In the genomic region with DNA sequence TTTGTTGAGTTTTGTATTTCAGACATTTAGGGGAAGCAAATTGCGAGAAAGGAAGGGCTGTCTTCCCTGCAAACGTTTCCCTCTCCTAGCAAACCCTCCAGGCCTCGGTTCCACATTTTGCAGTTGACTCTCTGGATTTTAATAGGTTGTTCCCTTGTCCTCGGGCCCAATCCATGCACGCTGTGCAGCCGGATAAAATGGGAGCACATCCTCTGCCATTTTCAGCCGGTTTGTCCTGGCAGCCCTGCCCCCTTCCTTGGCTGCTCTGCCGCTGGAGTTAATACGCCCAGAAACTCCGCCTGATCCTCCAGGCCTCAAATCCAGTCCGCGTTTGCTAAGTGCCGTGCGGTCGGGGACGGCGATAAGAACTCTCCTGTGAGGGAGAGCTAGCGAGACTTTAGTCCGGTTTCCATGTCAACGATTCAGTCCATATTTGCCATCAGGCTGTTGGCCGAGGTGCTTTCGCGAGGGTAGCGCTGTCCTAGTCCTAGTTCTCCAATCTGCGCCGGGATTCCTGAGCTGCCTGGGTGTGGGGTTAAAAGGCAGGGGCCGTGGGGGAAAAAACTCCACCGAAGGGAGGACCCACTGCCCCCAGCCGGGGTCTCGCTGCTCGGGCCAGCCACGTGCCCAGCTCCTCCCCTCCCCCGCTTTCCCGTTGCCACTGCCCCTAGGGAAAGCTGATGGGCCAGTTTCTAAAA, we compare ENCODE assay signal across 1 cellular context.
TF ChIP-seq lines count a peak whose summit lies in the region.

No MANE protein-coding gene starts in this region.

TF ChIP-seq in HepG2, 621 proteins besides CTCF, POLR2A, EP300 and RAD21 (continued from another document and continues in another):
- TF ChIP-seq, protein P1, sequence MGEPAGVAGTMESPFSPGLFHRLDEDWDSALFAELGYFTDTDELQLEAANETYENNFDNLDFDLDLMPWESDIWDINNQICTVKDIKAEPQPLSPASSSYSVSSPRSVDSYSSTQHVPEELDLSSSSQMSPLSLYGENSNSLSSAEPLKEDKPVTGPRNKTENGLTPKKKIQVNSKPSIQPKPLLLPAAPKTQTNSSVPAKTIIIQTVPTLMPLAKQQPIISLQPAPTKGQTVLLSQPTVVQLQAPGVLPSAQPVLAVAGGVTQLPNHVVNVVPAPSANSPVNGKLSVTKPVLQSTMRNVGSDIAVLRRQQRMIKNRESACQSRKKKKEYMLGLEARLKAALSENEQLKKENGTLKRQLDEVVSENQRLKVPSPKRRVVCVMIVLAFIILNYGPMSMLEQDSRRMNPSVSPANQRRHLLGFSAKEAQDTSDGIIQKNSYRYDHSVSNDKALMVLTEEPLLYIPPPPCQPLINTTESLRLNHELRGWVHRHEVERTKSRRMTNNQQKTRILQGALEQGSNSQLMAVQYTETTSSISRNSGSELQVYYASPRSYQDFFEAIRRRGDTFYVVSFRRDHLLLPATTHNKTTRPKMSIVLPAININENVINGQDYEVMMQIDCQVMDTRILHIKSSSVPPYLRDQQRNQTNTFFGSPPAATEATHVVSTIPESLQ (CRISPR knock-in tag; conservative IDR thresholded peaks at IDR 0.05), result no peak
- TF ChIP-seq ZNF496 (CRISPR knock-in tag; IDR thresholded peaks at IDR 0.05; ENCODE audit: insufficient replicate concordance), result no peak
- no peak for TF ChIP-seq ELF4 (CRISPR knock-in tag; IDR thresholded peaks at IDR 0.05; ENCODE audit: borderline replicate concordance)
- peak; percentile 24; the same call in 1 of the 2 replicates for TF ChIP-seq RBFOX2 (IDR thresholded peaks at IDR 0.05; ENCODE audit: low read depth, low read length)
- peak; percentile 71 for TF ChIP-seq KAT8 (CRISPR knock-in tag; IDR thresholded peaks at IDR 0.05)
- peak; percentile 78 for TF ChIP-seq GATAD1 (CRISPR knock-in tag; IDR thresholded peaks at IDR 0.05)
- TF ChIP-seq NFE2L2 (IDR thresholded peaks at IDR 0.05; ENCODE audit: low read length), result peak; percentile 28; the same call in 1 of the 2 replicates
- no peak for TF ChIP-seq ZNF251 (CRISPR knock-in tag; IDR thresholded peaks at IDR 0.05)
- TF ChIP-seq, protein P2, sequence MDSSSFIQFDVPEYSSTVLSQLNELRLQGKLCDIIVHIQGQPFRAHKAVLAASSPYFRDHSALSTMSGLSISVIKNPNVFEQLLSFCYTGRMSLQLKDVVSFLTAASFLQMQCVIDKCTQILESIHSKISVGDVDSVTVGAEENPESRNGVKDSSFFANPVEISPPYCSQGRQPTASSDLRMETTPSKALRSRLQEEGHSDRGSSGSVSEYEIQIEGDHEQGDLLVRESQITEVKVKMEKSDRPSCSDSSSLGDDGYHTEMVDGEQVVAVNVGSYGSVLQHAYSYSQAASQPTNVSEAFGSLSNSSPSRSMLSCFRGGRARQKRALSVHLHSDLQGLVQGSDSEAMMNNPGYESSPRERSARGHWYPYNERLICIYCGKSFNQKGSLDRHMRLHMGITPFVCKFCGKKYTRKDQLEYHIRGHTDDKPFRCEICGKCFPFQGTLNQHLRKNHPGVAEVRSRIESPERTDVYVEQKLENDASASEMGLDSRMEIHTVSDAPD (CRISPR knock-in tag; IDR thresholded peaks at IDR 0.05), result 0 out of 2 replicates have a peak, but pooled peaks have one; percentile 42
- 0 out of 2 replicates have a peak, but pooled peaks have one; percentile 37 for TF ChIP-seq ZFP82 (CRISPR knock-in tag; IDR thresholded peaks at IDR 0.05; ENCODE audit: borderline replicate concordance)
- TF ChIP-seq ZNF33B (CRISPR knock-in tag; IDR thresholded peaks at IDR 0.05), result no peak
- TF ChIP-seq ZSCAN20 (CRISPR knock-in tag; IDR thresholded peaks at IDR 0.05; ENCODE audit: borderline replicate concordance), result peak; percentile 36; the same call in 1 of the 2 replicates
- TF ChIP-seq PITX1 (CRISPR knock-in tag; IDR thresholded peaks at IDR 0.05), result peak; percentile 86
- TF ChIP-seq HNF4G (IDR thresholded peaks at IDR 0.05; ENCODE audit: borderline replicate concordance, low read depth, low read length), result peak; percentile 76
- no peak for TF ChIP-seq HNF4G (CRISPR knock-in tag; IDR thresholded peaks at IDR 0.05; ENCODE audit: borderline replicate concordance, low read depth)
- TF ChIP-seq, protein P3, sequence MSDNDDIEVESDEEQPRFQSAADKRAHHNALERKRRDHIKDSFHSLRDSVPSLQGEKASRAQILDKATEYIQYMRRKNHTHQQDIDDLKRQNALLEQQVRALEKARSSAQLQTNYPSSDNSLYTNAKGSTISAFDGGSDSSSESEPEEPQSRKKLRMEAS (IDR thresholded peaks at IDR 0.05), result peak; percentile 95
- TF ChIP-seq CCAR2 (optimal IDR thresholded peaks at IDR 0.05; ENCODE audit: low read depth, low read length), result no peak
- TF ChIP-seq MTA1 (CRISPR knock-in tag; IDR thresholded peaks at IDR 0.05; ENCODE audit: borderline replicate concordance), result no peak
- TF ChIP-seq, protein P4, sequence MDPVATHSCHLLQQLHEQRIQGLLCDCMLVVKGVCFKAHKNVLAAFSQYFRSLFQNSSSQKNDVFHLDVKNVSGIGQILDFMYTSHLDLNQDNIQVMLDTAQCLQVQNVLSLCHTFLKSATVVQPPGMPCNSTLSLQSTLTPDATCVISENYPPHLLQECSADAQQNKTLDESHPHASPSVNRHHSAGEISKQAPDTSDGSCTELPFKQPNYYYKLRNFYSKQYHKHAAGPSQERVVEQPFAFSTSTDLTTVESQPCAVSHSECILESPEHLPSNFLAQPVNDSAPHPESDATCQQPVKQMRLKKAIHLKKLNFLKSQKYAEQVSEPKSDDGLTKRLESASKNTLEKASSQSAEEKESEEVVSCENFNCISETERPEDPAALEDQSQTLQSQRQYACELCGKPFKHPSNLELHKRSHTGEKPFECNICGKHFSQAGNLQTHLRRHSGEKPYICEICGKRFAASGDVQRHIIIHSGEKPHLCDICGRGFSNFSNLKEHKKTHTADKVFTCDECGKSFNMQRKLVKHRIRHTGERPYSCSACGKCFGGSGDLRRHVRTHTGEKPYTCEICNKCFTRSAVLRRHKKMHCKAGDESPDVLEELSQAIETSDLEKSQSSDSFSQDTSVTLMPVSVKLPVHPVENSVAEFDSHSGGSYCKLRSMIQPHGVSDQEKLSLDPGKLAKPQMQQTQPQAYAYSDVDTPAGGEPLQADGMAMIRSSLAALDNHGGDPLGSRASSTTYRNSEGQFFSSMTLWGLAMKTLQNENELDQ (CRISPR knock-in tag; IDR thresholded peaks at IDR 0.05; ENCODE audit: borderline replicate concordance), result no peak
- TF ChIP-seq, protein P5, sequence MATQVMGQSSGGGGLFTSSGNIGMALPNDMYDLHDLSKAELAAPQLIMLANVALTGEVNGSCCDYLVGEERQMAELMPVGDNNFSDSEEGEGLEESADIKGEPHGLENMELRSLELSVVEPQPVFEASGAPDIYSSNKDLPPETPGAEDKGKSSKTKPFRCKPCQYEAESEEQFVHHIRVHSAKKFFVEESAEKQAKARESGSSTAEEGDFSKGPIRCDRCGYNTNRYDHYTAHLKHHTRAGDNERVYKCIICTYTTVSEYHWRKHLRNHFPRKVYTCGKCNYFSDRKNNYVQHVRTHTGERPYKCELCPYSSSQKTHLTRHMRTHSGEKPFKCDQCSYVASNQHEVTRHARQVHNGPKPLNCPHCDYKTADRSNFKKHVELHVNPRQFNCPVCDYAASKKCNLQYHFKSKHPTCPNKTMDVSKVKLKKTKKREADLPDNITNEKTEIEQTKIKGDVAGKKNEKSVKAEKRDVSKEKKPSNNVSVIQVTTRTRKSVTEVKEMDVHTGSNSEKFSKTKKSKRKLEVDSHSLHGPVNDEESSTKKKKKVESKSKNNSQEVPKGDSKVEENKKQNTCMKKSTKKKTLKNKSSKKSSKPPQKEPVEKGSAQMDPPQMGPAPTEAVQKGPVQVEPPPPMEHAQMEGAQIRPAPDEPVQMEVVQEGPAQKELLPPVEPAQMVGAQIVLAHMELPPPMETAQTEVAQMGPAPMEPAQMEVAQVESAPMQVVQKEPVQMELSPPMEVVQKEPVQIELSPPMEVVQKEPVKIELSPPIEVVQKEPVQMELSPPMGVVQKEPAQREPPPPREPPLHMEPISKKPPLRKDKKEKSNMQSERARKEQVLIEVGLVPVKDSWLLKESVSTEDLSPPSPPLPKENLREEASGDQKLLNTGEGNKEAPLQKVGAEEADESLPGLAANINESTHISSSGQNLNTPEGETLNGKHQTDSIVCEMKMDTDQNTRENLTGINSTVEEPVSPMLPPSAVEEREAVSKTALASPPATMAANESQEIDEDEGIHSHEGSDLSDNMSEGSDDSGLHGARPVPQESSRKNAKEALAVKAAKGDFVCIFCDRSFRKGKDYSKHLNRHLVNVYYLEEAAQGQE (IDR thresholded peaks at IDR 0.05; ENCODE audit: borderline replicate concordance in 1 of 2, low read depth in 1 of 2, low read length in 2 of 2), result no peak; a peak in 1 of 4 replicates
- TF ChIP-seq TBL1XR1 (IDR thresholded peaks at IDR 0.05; ENCODE audit: borderline replicate concordance, low read length, partially characterized antibody), result peak; percentile 80
- TF ChIP-seq SRSF4 (IDR thresholded peaks at IDR 0.05; ENCODE audit: low read depth, low read length, poor library complexity, severe bottlenecking), result no peak
- TF ChIP-seq AKAP8 (CRISPR knock-in tag; IDR thresholded peaks at IDR 0.05), result no peak
- TF ChIP-seq, protein P6, sequence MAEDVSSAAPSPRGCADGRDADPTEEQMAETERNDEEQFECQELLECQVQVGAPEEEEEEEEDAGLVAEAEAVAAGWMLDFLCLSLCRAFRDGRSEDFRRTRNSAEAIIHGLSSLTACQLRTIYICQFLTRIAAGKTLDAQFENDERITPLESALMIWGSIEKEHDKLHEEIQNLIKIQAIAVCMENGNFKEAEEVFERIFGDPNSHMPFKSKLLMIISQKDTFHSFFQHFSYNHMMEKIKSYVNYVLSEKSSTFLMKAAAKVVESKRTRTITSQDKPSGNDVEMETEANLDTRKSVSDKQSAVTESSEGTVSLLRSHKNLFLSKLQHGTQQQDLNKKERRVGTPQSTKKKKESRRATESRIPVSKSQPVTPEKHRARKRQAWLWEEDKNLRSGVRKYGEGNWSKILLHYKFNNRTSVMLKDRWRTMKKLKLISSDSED (CRISPR knock-in tag; IDR thresholded peaks at IDR 0.05), result no peak
- TF ChIP-seq, protein P7, sequence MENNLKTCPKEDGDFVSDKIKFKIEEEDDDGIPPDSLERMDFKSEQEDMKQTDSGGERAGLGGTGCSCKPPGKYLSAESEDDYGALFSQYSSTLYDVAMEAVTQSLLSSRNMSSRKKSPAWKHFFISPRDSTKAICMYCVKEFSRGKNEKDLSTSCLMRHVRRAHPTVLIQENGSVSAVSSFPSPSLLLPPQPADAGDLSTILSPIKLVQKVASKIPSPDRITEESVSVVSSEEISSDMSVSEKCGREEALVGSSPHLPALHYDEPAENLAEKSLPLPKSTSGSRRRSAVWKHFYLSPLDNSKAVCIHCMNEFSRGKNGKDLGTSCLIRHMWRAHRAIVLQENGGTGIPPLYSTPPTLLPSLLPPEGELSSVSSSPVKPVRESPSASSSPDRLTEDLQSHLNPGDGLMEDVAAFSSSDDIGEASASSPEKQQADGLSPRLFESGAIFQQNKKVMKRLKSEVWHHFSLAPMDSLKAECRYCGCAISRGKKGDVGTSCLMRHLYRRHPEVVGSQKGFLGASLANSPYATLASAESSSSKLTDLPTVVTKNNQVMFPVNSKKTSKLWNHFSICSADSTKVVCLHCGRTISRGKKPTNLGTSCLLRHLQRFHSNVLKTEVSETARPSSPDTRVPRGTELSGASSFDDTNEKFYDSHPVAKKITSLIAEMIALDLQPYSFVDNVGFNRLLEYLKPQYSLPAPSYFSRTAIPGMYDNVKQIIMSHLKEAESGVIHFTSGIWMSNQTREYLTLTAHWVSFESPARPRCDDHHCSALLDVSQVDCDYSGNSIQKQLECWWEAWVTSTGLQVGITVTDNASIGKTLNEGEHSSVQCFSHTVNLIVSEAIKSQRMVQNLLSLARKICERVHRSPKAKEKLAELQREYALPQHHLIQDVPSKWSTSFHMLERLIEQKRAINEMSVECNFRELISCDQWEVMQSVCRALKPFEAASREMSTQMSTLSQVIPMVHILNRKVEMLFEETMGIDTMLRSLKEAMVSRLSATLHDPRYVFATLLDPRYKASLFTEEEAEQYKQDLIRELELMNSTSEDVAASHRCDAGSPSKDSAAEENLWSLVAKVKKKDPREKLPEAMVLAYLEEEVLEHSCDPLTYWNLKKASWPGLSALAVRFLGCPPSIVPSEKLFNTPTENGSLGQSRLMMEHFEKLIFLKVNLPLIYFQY (CRISPR knock-in tag; IDR thresholded peaks at IDR 0.05; ENCODE audit: borderline replicate concordance), result peak; percentile 68; the same call in 1 of the 2 replicates
- TF ChIP-seq ZNF891 (CRISPR knock-in tag; IDR thresholded peaks at IDR 0.05), result peak; percentile 60; the same call in 1 of the 2 replicates
- TF ChIP-seq, protein P8, sequence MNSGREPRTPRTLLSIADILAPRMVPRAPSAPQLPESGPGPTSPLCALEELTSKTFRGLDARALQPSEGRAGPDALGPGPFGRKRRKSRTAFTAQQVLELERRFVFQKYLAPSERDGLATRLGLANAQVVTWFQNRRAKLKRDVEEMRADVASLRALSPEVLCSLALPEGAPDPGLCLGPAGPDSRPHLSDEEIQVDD (CRISPR knock-in tag; IDR thresholded peaks at IDR 0.05; ENCODE audit: borderline replicate concordance), result no peak
- peak; percentile 67 for TF ChIP-seq SNAI1 (CRISPR knock-in tag; IDR thresholded peaks at IDR 0.05; ENCODE audit: borderline replicate concordance)
- TF ChIP-seq HES4 (CRISPR knock-in tag; IDR thresholded peaks at IDR 0.05; ENCODE audit: borderline replicate concordance), result no peak
- no peak for TF ChIP-seq ADNP (CRISPR knock-in tag; IDR thresholded peaks at IDR 0.05)
- TF ChIP-seq, protein P9, sequence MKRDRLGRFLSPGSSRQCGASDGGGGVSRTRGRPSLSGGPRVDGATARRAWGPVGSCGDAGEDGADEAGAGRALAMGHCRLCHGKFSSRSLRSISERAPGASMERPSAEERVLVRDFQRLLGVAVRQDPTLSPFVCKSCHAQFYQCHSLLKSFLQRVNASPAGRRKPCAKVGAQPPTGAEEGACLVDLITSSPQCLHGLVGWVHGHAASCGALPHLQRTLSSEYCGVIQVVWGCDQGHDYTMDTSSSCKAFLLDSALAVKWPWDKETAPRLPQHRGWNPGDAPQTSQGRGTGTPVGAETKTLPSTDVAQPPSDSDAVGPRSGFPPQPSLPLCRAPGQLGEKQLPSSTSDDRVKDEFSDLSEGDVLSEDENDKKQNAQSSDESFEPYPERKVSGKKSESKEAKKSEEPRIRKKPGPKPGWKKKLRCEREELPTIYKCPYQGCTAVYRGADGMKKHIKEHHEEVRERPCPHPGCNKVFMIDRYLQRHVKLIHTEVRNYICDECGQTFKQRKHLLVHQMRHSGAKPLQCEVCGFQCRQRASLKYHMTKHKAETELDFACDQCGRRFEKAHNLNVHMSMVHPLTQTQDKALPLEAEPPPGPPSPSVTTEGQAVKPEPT (CRISPR knock-in tag; IDR thresholded peaks at IDR 0.05; ENCODE audit: low read depth), result no peak
- no peak for TF ChIP-seq ZNF615 (CRISPR knock-in tag; IDR thresholded peaks at IDR 0.05; ENCODE audit: borderline replicate concordance)
- TF ChIP-seq ZNF30 (CRISPR knock-in tag; IDR thresholded peaks at IDR 0.05), result no peak
- TF ChIP-seq, protein P10, sequence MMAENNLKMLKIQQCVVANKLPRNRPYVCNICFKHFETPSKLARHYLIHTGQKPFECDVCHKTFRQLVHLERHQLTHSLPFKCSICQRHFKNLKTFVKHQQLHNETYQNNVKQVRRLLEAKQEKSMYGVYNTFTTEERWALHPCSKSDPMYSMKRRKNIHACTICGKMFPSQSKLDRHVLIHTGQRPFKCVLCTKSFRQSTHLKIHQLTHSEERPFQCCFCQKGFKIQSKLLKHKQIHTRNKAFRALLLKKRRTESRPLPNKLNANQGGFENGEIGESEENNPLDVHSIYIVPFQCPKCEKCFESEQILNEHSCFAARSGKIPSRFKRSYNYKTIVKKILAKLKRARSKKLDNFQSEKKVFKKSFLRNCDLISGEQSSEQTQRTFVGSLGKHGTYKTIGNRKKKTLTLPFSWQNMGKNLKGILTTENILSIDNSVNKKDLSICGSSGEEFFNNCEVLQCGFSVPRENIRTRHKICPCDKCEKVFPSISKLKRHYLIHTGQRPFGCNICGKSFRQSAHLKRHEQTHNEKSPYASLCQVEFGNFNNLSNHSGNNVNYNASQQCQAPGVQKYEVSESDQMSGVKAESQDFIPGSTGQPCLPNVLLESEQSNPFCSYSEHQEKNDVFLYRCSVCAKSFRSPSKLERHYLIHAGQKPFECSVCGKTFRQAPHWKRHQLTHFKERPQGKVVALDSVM (CRISPR knock-in tag; IDR thresholded peaks at IDR 0.05), result 0 out of 2 replicates have a peak, but pooled peaks have one; percentile 24
- peak; percentile 67; the same call in 1 of the 2 replicates for TF ChIP-seq MXD4 (CRISPR knock-in tag; IDR thresholded peaks at IDR 0.05)
